In genomic region chr22:17106161-17106784, GRCh38 we compare ENCODE assay signal across 14 cellular contexts. TPM values are rescaled to one million over a fixed set of nuclear protein-coding genes. Genes with fewer than 3 reads are reported as not detected.
DNase-seq lines count a peak whose midpoint lies in the region; ATAC-seq, FAIRE-seq and TF ChIP-seq lines count a peak whose summit lies in the region.
"Had no signal": no experiment of that assay in that cellular context is flagged by ENCODE, and none has a peak within 500 bp of the region (broad histone marks: within the 10 kb centered on the region; RNA-seq: fewer than 3 reads in every experiment).

No MANE protein-coding gene starts in this region.

- peaks cover 60% of the 10 kb centered on the region for H3K4me1 Mint-ChIP-seq in activated T-helper 1 cell treated with anti-CD3 and anti-CD28 coated beads, Interleukin-12 subunit alpha, Interleukin-12 subunit beta, Interleukin-2, Interleukin-4 antibody, amounts not matched to agents 30 ng/mL and 10 ng/mL and 1 ng/mL, durations not matched to agents 14 hours and 24 hours and 36 hours (ENCODE audit: low read depth)
- H3K4me1 Mint-ChIP-seq in osteocyte (ENCODE audit: unreplicated experiment) = no peaks in the 10 kb centered on the region

- intact Hi-C loops in activated T-helper 1 cell treated with anti-CD3 and anti-CD28 coated beads, Interleukin-12 subunit alpha, Interleukin-12 subunit beta, Interleukin-2, Interleukin-4 antibody, amounts not matched to agents 30 ng/mL and 10 ng/mL and 1 ng/mL, durations not matched to agents 14 hours and 24 hours and 36 hours (cut with micrococcal nuclease) = loop anchor here (1.0 kb wide), 2 partner anchors 11 to 19 kb away; no protein-coding TSS in a partner anchor
- intact Hi-C loops in right lobe of liver (cut with DNase I) = no loop called here

- DNase-seq in D721Med (ENCODE audit: insufficient read length, low spot score) = peak; percentile 66
- DNase-seq in activated T-helper 1 cell treated with anti-CD3 and anti-CD28 coated beads, Interleukin-12 subunit alpha, Interleukin-12 subunit beta, Interleukin-2, Interleukin-4 antibody, amounts not matched to agents 30 ng/mL and 10 ng/mL and 1 ng/mL, durations not matched to agents 14 hours and 24 hours and 36 hours (ENCODE audit: low spot score) = no peak
- no peak for DNase-seq in right lobe of liver
- DNase-seq in GOT3 (lab: John Stamatoyannopoulos, UW) = no peak
- no peak for DNase-seq in Ammon's horn (ENCODE audit: low spot score)
- DNase-seq in effector CD8-positive, alpha-beta T cell (lab: John Stamatoyannopoulos, UW) = no peak
- DNase-seq in osteocyte (ENCODE audit: extremely low spot score, unreplicated experiment) = no peak
- DNase-seq: DMS79 treated with DMSO at 0.1 percent for 48 hours, NCI-H2227 treated with DMSO at 0.1 percent for 48 hours, pancreas had no signal

- H3K36me3 ChIP-seq in right lobe of liver = peaks cover 0 to 64% (median 7%) of the 10 kb centered on the region in 4 donors

- no peak for FAIRE-seq in D721Med (lab: Jason Lieb, UNC)
- FAIRE-seq: islet of Langerhans, pancreas had no signal

- no peaks in the 10 kb centered on the region for H3K27me3 ChIP-seq in right lobe of liver
- H3K27me3 ChIP-seq: pancreas, vagina had no signal

- peak overlapping the region; percentile 78 for H3K27ac Mint-ChIP-seq in activated T-helper 1 cell treated with anti-CD3 and anti-CD28 coated beads, Interleukin-12 subunit alpha, Interleukin-12 subunit beta, Interleukin-2, Interleukin-4 antibody, amounts not matched to agents 30 ng/mL and 10 ng/mL and 1 ng/mL, durations not matched to agents 14 hours and 24 hours and 36 hours
- no peak overlapping the region for H3K27ac Mint-ChIP-seq in osteocyte (ENCODE audit: unreplicated experiment)

- no peak overlapping the region for H3K27ac ChIP-seq in right lobe of liver
- H3K27ac ChIP-seq: pancreas, vagina had no signal

- TF ChIP-seq CTCF in D721Med (IDR thresholded peaks at IDR 0.05; ENCODE audit: insufficient read depth, missing control alignments) (peak; percentile 18), right lobe of liver (IDR thresholded peaks at IDR 0.05) (no peak), osteocyte (IDR thresholded peaks at IDR 0.05) (no peak)

- no peak overlapping the region for H3K4me3 ChIP-seq in right lobe of liver
- H3K4me3 ChIP-seq: pancreas, vagina had no signal

- H3K9me3 Mint-ChIP-seq in activated T-helper 1 cell treated with anti-CD3 and anti-CD28 coated beads, Interleukin-12 subunit alpha, Interleukin-12 subunit beta, Interleukin-2, Interleukin-4 antibody, amounts not matched to agents 30 ng/mL and 10 ng/mL and 1 ng/mL, durations not matched to agents 14 hours and 24 hours and 36 hours = no peaks in the 10 kb centered on the region
- H3K9me3 Mint-ChIP-seq in osteocyte (ENCODE audit: unreplicated experiment) = no peaks in the 10 kb centered on the region

- H3K4me3 Mint-ChIP-seq in activated T-helper 1 cell treated with anti-CD3 and anti-CD28 coated beads, Interleukin-12 subunit alpha, Interleukin-12 subunit beta, Interleukin-2, Interleukin-4 antibody, amounts not matched to agents 30 ng/mL and 10 ng/mL and 1 ng/mL, durations not matched to agents 14 hours and 24 hours and 36 hours = peak overlapping the region; percentile 65
- no peak overlapping the region for H3K4me3 Mint-ChIP-seq in osteocyte (ENCODE audit: unreplicated experiment)

- H3K9me3 ChIP-seq in right lobe of liver = no peaks in the 10 kb centered on the region
- H3K9me3 ChIP-seq: pancreas, vagina had no signal

- ATAC-seq in HG02938 (IDR thresholded peaks at IDR 0.05; ENCODE audit: unreplicated experiment) (peak; percentile 20), right lobe of liver (peak; percentile 18 to 51 (median 29))
- ATAC-seq: esophagus mucosa had no signal

- no peaks in the 10 kb centered on the region for H3K27me3 Mint-ChIP-seq in activated T-helper 1 cell treated with anti-CD3 and anti-CD28 coated beads, Interleukin-12 subunit alpha, Interleukin-12 subunit beta, Interleukin-2, Interleukin-4 antibody, amounts not matched to agents 30 ng/mL and 10 ng/mL and 1 ng/mL, durations not matched to agents 14 hours and 24 hours and 36 hours (ENCODE audit: insufficient read depth)
- H3K27me3 Mint-ChIP-seq in osteocyte (ENCODE audit: unreplicated experiment) = no peaks in the 10 kb centered on the region

- WGBS in right lobe of liver (ENCODE audit: insufficient coverage, low coverage, low lambda C conversion rate, missing lambda C conversion rate) = 67% methylated on average over 5 of the region's 12 CpGs

- peaks cover 59% of the 10 kb centered on the region for H3K36me3 Mint-ChIP-seq in activated T-helper 1 cell treated with anti-CD3 and anti-CD28 coated beads, Interleukin-12 subunit alpha, Interleukin-12 subunit beta, Interleukin-2, Interleukin-4 antibody, amounts not matched to agents 30 ng/mL and 10 ng/mL and 1 ng/mL, durations not matched to agents 14 hours and 24 hours and 36 hours (ENCODE audit: low read depth)
- peaks cover 18% of the 10 kb centered on the region for H3K36me3 Mint-ChIP-seq in osteocyte (ENCODE audit: unreplicated experiment)

- H3K4me1 ChIP-seq in right lobe of liver = no peaks in the 10 kb centered on the region
- H3K4me1 ChIP-seq: pancreas, vagina had no signal

- no peak for TF ChIP-seq POLR2A in right lobe of liver (IDR thresholded peaks at IDR 0.05)

RNA-seq across cellular contexts. Expression of gene TMEM121B, which starts 14.9 kb away (rescaled TPM):
- total RNA-seq in activated T-helper 1 cell treated with anti-CD3 and anti-CD28 coated beads, Interleukin-12 subunit alpha, Interleukin-12 subunit beta, Interleukin-2, Interleukin-4 antibody, amounts not matched to agents 30 ng/mL and 10 ng/mL and 1 ng/mL, durations not matched to agents 14 hours and 24 hours and 36 hours = 0.20 and 0.23 TPM in 2 replicates
- total RNA-seq in right lobe of liver (under 1 TPM; 0.05 to 0.33 (median 0.19) TPM), osteocyte (0.37 and 0.48 TPM in 2 replicates)
- total RNA-seq: vagina had no signal

RNA-seq across cellular contexts. Expression of gene IL17RA, which starts 21.5 kb away (rescaled TPM):
- 23.2 and 23.6 TPM in 2 replicates for total RNA-seq in activated T-helper 1 cell treated with anti-CD3 and anti-CD28 coated beads, Interleukin-12 subunit alpha, Interleukin-12 subunit beta, Interleukin-2, Interleukin-4 antibody, amounts not matched to agents 30 ng/mL and 10 ng/mL and 1 ng/mL, durations not matched to agents 14 hours and 24 hours and 36 hours
- 10 to 100 TPM in 3 of 6 experiments, 1 to 10 TPM in 3; 7.1 to 13.6 (median 9.6) TPM for total RNA-seq in right lobe of liver
- 12.1 and 15.5 TPM in 2 replicates for total RNA-seq in osteocyte

RNA-seq across cellular contexts. Expression of gene HDHD5, which starts 52.8 kb away (rescaled TPM):
- total RNA-seq in activated T-helper 1 cell treated with anti-CD3 and anti-CD28 coated beads, Interleukin-12 subunit alpha, Interleukin-12 subunit beta, Interleukin-2, Interleukin-4 antibody, amounts not matched to agents 30 ng/mL and 10 ng/mL and 1 ng/mL, durations not matched to agents 14 hours and 24 hours and 36 hours = 39.1 and 42.1 TPM in 2 replicates
- total RNA-seq in right lobe of liver (10 to 100 TPM; 19.4 to 44.5 (median 30.2) TPM), osteocyte (30.7 and 31.4 TPM in 2 replicates)
